Comparison of ENCODE assay signal across 19 cellular contexts in the genomic region with DNA sequence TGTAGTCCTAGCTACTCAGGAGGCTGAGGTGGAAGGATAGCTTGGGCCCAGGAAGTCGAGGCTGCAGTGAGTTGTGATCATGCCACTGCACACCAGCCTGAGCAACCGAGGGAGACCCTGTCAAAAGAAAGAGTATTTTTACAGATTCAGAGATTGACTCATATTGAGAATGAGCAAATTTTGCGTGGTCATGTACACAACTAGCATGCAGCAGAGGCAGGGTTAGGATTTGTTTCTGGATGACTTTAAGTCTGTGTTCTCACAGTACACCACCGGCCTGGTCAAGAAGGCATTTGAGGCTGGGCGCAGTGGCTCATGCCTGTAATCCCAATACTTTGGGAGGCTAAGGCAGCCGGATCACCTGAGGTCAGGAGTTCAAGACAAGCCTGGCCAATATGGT. TPM values are rescaled to one million over a fixed set of nuclear protein-coding genes. Genes with fewer than 3 reads are reported as not detected.
DNase-seq lines count a peak whose midpoint lies in the region; ATAC-seq and TF ChIP-seq lines count a peak whose summit lies in the region.
"Had no signal": no experiment of that assay in that cellular context is flagged by ENCODE, and none has a peak within 500 bp of the region (broad histone marks: within the 10 kb centered on the region; RNA-seq: fewer than 3 reads in every experiment).

No MANE protein-coding gene starts in this region.

- H3K4me1 ChIP-seq in CD8-positive, alpha-beta memory T cell (ENCODE audit: insufficient read depth, low read length): no peaks in the 10 kb centered on the region
- H3K4me1 ChIP-seq: SJSA1 had no signal

- H3K27me3 Mint-ChIP-seq in CD8-positive, alpha-beta memory T cell: peaks cover 5 to 8% of the 10 kb centered on the region in 2 donors

- no peaks in the 10 kb centered on the region for H3K27me3 ChIP-seq in CD8-positive, alpha-beta memory T cell (ENCODE audit: insufficient read depth, low read length, poor library complexity, severe bottlenecking)
- H3K27me3 ChIP-seq: SJSA1 had no signal

- H3K4me3 Mint-ChIP-seq in CD8-positive, alpha-beta memory T cell: no peak overlapping the region
- H3K4me3 Mint-ChIP-seq: activated T-helper 17 cell treated with anti-CD3 and anti-CD28 coated beads, Interleukin-2, amount 50 U/mL, for 72 hours; naive thymus-derived CD4-positive, alpha-beta T cell; WTC11 had no signal

- POLR2A ChIA-PET in CD8-positive, alpha-beta memory T cell (lab: Charles Lee): no interaction called here
- POLR2A ChIA-PET in RWPE1 (lab: Yijun Ruan, JAX; ENCODE audit: low non-redundant PET): no interaction called here

- H3K9me3 ChIP-seq in CD8-positive, alpha-beta memory T cell (ENCODE audit: low read length): no peaks in the 10 kb centered on the region
- H3K9me3 ChIP-seq: SJSA1 had no signal

- peaks cover 0 to 1% (median 0%) of the 10 kb centered on the region in 3 donors for H3K36me3 Mint-ChIP-seq in CD8-positive, alpha-beta memory T cell
- H3K36me3 Mint-ChIP-seq: naive thymus-derived CD4-positive, alpha-beta T cell; WTC11 had no signal

- peak; percentile 86 for ATAC-seq in GM18508 (IDR thresholded peaks at IDR 0.05; ENCODE audit: insufficient read depth, unreplicated experiment)
- ATAC-seq in GM19372 (IDR thresholded peaks at IDR 0.05; ENCODE audit: low read depth, unreplicated experiment): peak; percentile 54
- ATAC-seq in HG02678 (IDR thresholded peaks at IDR 0.05; ENCODE audit: unreplicated experiment): peak; percentile 67
- peak; percentile 71 for ATAC-seq in HG03354 (IDR thresholded peaks at IDR 0.05; ENCODE audit: poor library complexity, severe bottlenecking, unreplicated experiment)
- ATAC-seq: activated T-helper 17 cell treated with anti-CD3 and anti-CD28 coated beads, Interleukin-2, amount 50 U/mL, for 72 hours; naive thymus-derived CD4-positive, alpha-beta T cell; WTC11 had no signal

- TF ChIP-seq CTCF in RWPE1 (conservative IDR thresholded peaks at IDR 0.05; ENCODE audit: low read depth): no peak

- H3K4me3 ChIP-seq in CD8-positive, alpha-beta memory T cell (ENCODE audit: low read length): no peak overlapping the region
- H3K4me3 ChIP-seq: cardiac muscle cell, lung, SJSA1 had no signal

- DNase-seq in CD8-positive, alpha-beta memory T cell: no peak
- no peak for DNase-seq in LoVo (ENCODE audit: low spot score)
- no peak for DNase-seq in RWPE1 (ENCODE audit: low spot score)
- DNase-seq in NCI-H774 (lab: John Stamatoyannopoulos, UW): no peak
- DNase-seq: effector CD8-positive, alpha-beta T cell; KG1; naive thymus-derived CD4-positive, alpha-beta T cell; NCI-H1092; NCI-H748 treated with DMSO at 0.1 percent for 48 hours; stimulated activated CD4-positive, alpha-beta T cell treated with anti-CD3 and anti-CD28 coated beads, Interleukin-2, amount 100 ng/mL, for 24 hours had no signal

- H3K27ac ChIP-seq in CD8-positive, alpha-beta memory T cell (ENCODE audit: low read depth, low read length): no peak overlapping the region
- H3K27ac ChIP-seq in RWPE1: no peak overlapping the region
- H3K27ac ChIP-seq: cardiac muscle cell, SJSA1 had no signal

- CTCF ChIA-PET in CD8-positive, alpha-beta memory T cell (lab: Charles Lee): no interaction called here
- CTCF ChIA-PET in RWPE1 (lab: Yijun Ruan, JAX): no interaction called here

- H3K4me1 Mint-ChIP-seq in CD8-positive, alpha-beta memory T cell: no peaks in the 10 kb centered on the region
- H3K4me1 Mint-ChIP-seq: activated T-helper 17 cell treated with anti-CD3 and anti-CD28 coated beads, Interleukin-2, amount 50 U/mL, for 72 hours had no signal

- no peaks in the 10 kb centered on the region for H3K9me3 Mint-ChIP-seq in CD8-positive, alpha-beta memory T cell
- H3K9me3 Mint-ChIP-seq: activated T-helper 17 cell treated with anti-CD3 and anti-CD28 coated beads, Interleukin-2, amount 50 U/mL, for 72 hours; WTC11 had no signal

- peak overlapping the region in 2 of 8 donors; percentile 43 to 65 for H3K27ac Mint-ChIP-seq in CD8-positive, alpha-beta memory T cell
- H3K27ac Mint-ChIP-seq: activated T-helper 17 cell treated with anti-CD3 and anti-CD28 coated beads, Interleukin-2, amount 50 U/mL, for 72 hours; naive thymus-derived CD4-positive, alpha-beta T cell; WTC11 had no signal

- H3K36me3 ChIP-seq in CD8-positive, alpha-beta memory T cell (ENCODE audit: insufficient read depth, low read length): no peaks in the 10 kb centered on the region
- H3K36me3 ChIP-seq: cardiac muscle cell, SJSA1 had no signal

RNA-seq across cellular contexts. Expression of a gene that starts 44.8 kb away (rescaled TPM):
- 10 to 100 TPM; 14.2 to 17.1 TPM for total RNA-seq in CD8-positive, alpha-beta memory T cell
- polyA plus RNA-seq in CD8-positive, alpha-beta memory T cell: 5.7 TPM
